Comparison of ENCODE assay signal across 23 cellular contexts in the genomic region with DNA sequence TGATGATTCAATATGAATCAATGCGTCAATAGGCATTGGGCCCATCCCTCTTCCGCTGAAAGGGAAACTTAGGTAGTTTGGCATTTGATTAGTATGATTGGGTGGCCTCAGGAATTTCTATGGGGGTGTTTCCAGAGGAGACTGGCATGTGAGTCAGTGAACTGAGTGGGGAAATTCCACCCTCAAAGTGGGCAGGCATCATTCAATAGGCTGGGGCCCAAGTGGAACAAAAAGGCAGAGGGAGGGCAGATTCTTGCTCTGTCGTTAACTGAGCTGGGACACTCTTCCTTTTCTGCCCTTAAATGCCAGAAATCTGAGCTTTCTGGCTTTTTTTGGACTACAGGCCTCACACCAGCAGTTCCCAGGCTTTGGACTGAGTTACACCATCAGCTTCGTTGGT.
DNase-seq lines count a peak whose midpoint lies in the region; ATAC-seq, FAIRE-seq and TF ChIP-seq lines count a peak whose summit lies in the region.
"Had no signal": no experiment of that assay in that cellular context is flagged by ENCODE, and none has a peak within 500 bp of the region (broad histone marks: within the 10 kb centered on the region; RNA-seq: fewer than 3 reads in every experiment).

No MANE protein-coding gene starts in this region.

- no peak overlapping the region for H2BK15ac ChIP-seq in mesenchymal stem cell (ENCODE audit: low read depth, poor library complexity, severe bottlenecking)

- H3K14ac ChIP-seq in mesenchymal stem cell (ENCODE audit: low read length in 2 of 2): no peak overlapping the region

- H3K23ac ChIP-seq in mesenchymal stem cell (ENCODE audit: low read length in 2 of 2): no peak overlapping the region

- no peak for TF ChIP-seq CTCF in breast epithelium (IDR thresholded peaks at IDR 0.05)
- no peak for TF ChIP-seq CTCF in mammary epithelial cell (conservative IDR thresholded peaks at IDR 0.05 in 1 of 2, IDR thresholded peaks at IDR 0.05 in 1 of 2; ENCODE audit: extremely low read depth in 1 of 2, insufficient read depth in 1 of 2, low read depth in 1 of 2, low read length in 2 of 2)
- no peak for TF ChIP-seq CTCF in astrocyte (IDR thresholded peaks at IDR 0.05; ENCODE audit: insufficient read depth, low read depth, low read length)

- H3K9me3 ChIP-seq in breast epithelium (no peaks in the 10 kb centered on the region), mammary epithelial cell (replicated peaks; ENCODE audit: insufficient read depth, low read length) (peaks cover 7% of the 10 kb centered on the region), astrocyte (ENCODE audit: insufficient read depth, low read depth, low read length) (no peaks in the 10 kb centered on the region), mesenchymal stem cell (ENCODE audit: control insufficient read depth, low read length) (no peaks in the 10 kb centered on the region)
- H3K9me3 ChIP-seq: Caco-2, SJSA1 had no signal

- H3K18ac ChIP-seq in mesenchymal stem cell (ENCODE audit: low read depth in 1 of 2, low read length in 2 of 2): no peak overlapping the region

- no TSS peak for BruUV-seq in mammary epithelial cell (replicated peaks; lab: Mats Ljungman, UMichigan)

- H2BK5ac ChIP-seq in mesenchymal stem cell (ENCODE audit: low read depth, low read length, poor library complexity, severe bottlenecking): no peak overlapping the region

- no peak overlapping the region for H4K8ac ChIP-seq in mesenchymal stem cell (ENCODE audit: low read length)

- H3K36me3 Mint-ChIP-seq in astrocyte (ENCODE audit: low read depth, unreplicated experiment): no peaks in the 10 kb centered on the region
- H3K36me3 Mint-ChIP-seq in activated T-helper 17 cell treated with anti-CD3 and anti-CD28 coated beads, Interleukin-2, amount 50 U/mL, for 72 hours (ENCODE audit: low read depth): no peaks in the 10 kb centered on the region
- H3K36me3 Mint-ChIP-seq: CD4-positive, alpha-beta memory T cell had no signal

- ATAC-seq in HG03097 (IDR thresholded peaks at IDR 0.05; ENCODE audit: low FRiP score, unreplicated experiment): no peak
- ATAC-seq in activated T-helper 17 cell treated with anti-CD3 and anti-CD28 coated beads, Interleukin-2, amount 50 U/mL, for 72 hours (replicated peaks): no peak
- ATAC-seq: GM23338, Right ventricle myocardium inferior had no signal

- CTCF ChIA-PET in mammary epithelial cell (lab: Charles Lee; ENCODE audit: low non-redundant PET): no interaction called here

- in situ Hi-C loops in mammary epithelial cell (cut with MboI; ENCODE audit: low sequenced_read_pairs in 2 of 2): no loop called here

- H4K20me1 ChIP-seq in mammary epithelial cell (ENCODE audit: insufficient read depth, low read length) (no peaks in the 10 kb centered on the region), astrocyte (ENCODE audit: insufficient read depth, low read length) (no peaks in the 10 kb centered on the region)
- H4K20me1 ChIP-seq: BLaER1 treated with 17β-estradiol and CSF1 and Interleukin-3, amounts not matched to agents 10 nM and 100 nM had no signal

- H3K9me3 Mint-ChIP-seq in astrocyte (ENCODE audit: unreplicated experiment): no peaks in the 10 kb centered on the region
- no peaks in the 10 kb centered on the region for H3K9me3 Mint-ChIP-seq in activated T-helper 17 cell treated with anti-CD3 and anti-CD28 coated beads, Interleukin-2, amount 50 U/mL, for 72 hours
- H3K9me3 Mint-ChIP-seq: CD4-positive, alpha-beta memory T cell; GM23338 had no signal

- no peak overlapping the region for H3K4ac ChIP-seq in mesenchymal stem cell (ENCODE audit: low read depth in 1 of 2, low read length in 2 of 2)

- peak overlapping the region; percentile 12 to 67 for H3K27ac ChIP-seq in breast epithelium
- H3K27ac ChIP-seq in mammary epithelial cell (ENCODE audit: insufficient read depth, low read depth, low read length): no peak overlapping the region
- H3K27ac ChIP-seq in astrocyte (ENCODE audit: low read depth, low read length): no peak overlapping the region
- no peak overlapping the region for H3K27ac ChIP-seq in mesenchymal stem cell (ENCODE audit: low read length, poor library complexity, severe bottlenecking)
- H3K27ac ChIP-seq: 22Rv1; BLaER1 treated with 17β-estradiol and CSF1 and Interleukin-3, amounts not matched to agents 10 nM and 100 nM; SJSA1 had no signal

- H4K91ac ChIP-seq in mesenchymal stem cell (ENCODE audit: low read length): no peak overlapping the region

- FAIRE-seq in astrocyte (lab: Jason Lieb, UNC) (no peak), GM12892 (lab: Jason Lieb, UNC) (no peak)
- FAIRE-seq: GM12891, HTR-8/SVneo had no signal

- H2AK5ac ChIP-seq in mesenchymal stem cell (ENCODE audit: low read length, severe bottlenecking): no peak overlapping the region

- no peak overlapping the region for H3K27ac Mint-ChIP-seq in astrocyte (ENCODE audit: unreplicated experiment)
- no peak overlapping the region for H3K27ac Mint-ChIP-seq in activated T-helper 17 cell treated with anti-CD3 and anti-CD28 coated beads, Interleukin-2, amount 50 U/mL, for 72 hours
- H3K27ac Mint-ChIP-seq: CD4-positive, alpha-beta memory T cell; GM23338 had no signal

- H3K4me3 Mint-ChIP-seq in astrocyte (ENCODE audit: unreplicated experiment): no peak overlapping the region
- H3K4me3 Mint-ChIP-seq in activated T-helper 17 cell treated with anti-CD3 and anti-CD28 coated beads, Interleukin-2, amount 50 U/mL, for 72 hours: no peak overlapping the region
- H3K4me3 Mint-ChIP-seq: CD4-positive, alpha-beta memory T cell; GM23338 had no signal

- no peak overlapping the region for H3K9ac ChIP-seq in mammary epithelial cell (ENCODE audit: insufficient read depth, low read length)
- H3K9ac ChIP-seq in astrocyte (ENCODE audit: low read length): no peak overlapping the region
- H3K9ac ChIP-seq in mesenchymal stem cell (ENCODE audit: low read length): peak overlapping the region; percentile 57
- H3K9ac ChIP-seq: BLaER1 treated with 17β-estradiol and CSF1 and Interleukin-3, amounts not matched to agents 10 nM and 100 nM had no signal

- H3K27me3 ChIP-seq in breast epithelium (no peaks in the 10 kb centered on the region), mammary epithelial cell (ENCODE audit: insufficient read depth, low read length) (no peaks in the 10 kb centered on the region), astrocyte (ENCODE audit: insufficient read depth, low read length) (no peaks in the 10 kb centered on the region), mesenchymal stem cell (ENCODE audit: control insufficient read depth in 1 of 2, insufficient read depth in 1 of 2, low read length in 2 of 2) (no peaks in the 10 kb centered on the region)
- H3K27me3 ChIP-seq: BLaER1 treated with 17β-estradiol and CSF1 and Interleukin-3, amounts not matched to agents 10 nM and 100 nM; SJSA1 had no signal

- no peak overlapping the region for H2AFZ ChIP-seq in mammary epithelial cell (ENCODE audit: low read depth, low read length)
- peak overlapping the region; percentile 40 for H2AFZ ChIP-seq in astrocyte (ENCODE audit: low read depth, low read length)
- no peak overlapping the region for H2AFZ ChIP-seq in mesenchymal stem cell (ENCODE audit: low read depth, low read length)
- H2AFZ ChIP-seq: GM23338 had no signal

- H3K4me1 ChIP-seq in breast epithelium: no peaks in the 10 kb centered on the region
- H3K4me1 ChIP-seq in mammary epithelial cell (ENCODE audit: insufficient read depth, low read length): no peaks in the 10 kb centered on the region
- no peaks in the 10 kb centered on the region for H3K4me1 ChIP-seq in astrocyte (ENCODE audit: insufficient read depth, low read length)
- H3K4me1 ChIP-seq in mesenchymal stem cell (ENCODE audit: control insufficient read depth, insufficient read depth, low read depth, low read length): no peaks in the 10 kb centered on the region
- H3K4me1 ChIP-seq: BLaER1 treated with 17β-estradiol and CSF1 and Interleukin-3, amounts not matched to agents 10 nM and 100 nM; Caco-2; SJSA1 had no signal

- H3K79me2 ChIP-seq in mammary epithelial cell (ENCODE audit: insufficient read depth, low read length) (no peaks in the 10 kb centered on the region), astrocyte (ENCODE audit: insufficient read depth, low read length) (no peaks in the 10 kb centered on the region)

- dilution Hi-C loops in mammary epithelial cell (cut with HindIII; ENCODE audit: low sequenced_read_pairs): no loop called here

- H2BK120ac ChIP-seq in mesenchymal stem cell (ENCODE audit: low read depth, low read length): no peak overlapping the region

- 68% methylated on average over 3 of the region's 4 CpGs for WGBS in mammary epithelial cell (ENCODE audit: low coverage, missing lambda C conversion rate)
- 91% methylated on average over 4 of the region's 4 CpGs for WGBS in mesenchymal stem cell

- no peak overlapping the region for H2BK12ac ChIP-seq in mesenchymal stem cell (ENCODE audit: low read length in 2 of 2)

- DNase-seq in breast epithelium (ENCODE audit: low spot score in 2 of 2) (no peak), mammary epithelial cell (no peak), astrocyte (ENCODE audit: low read depth) (peak; percentile 17), mesenchymal stem cell (no peak), GM12892 (ENCODE audit: insufficient read length) (no peak), EL (no peak)
- DNase-seq: Caco-2; CD4-positive, alpha-beta memory T cell; DND-41; HCEC 1CT; KG1; NCI-H1092 treated with DMSO at 0.1 percent for 48 hours; NCI-H2029 treated with DMSO at 0.1 percent for 48 hours; NCI-H526 had no signal

- no peaks in the 10 kb centered on the region for H3K27me3 Mint-ChIP-seq in astrocyte (ENCODE audit: low read depth, unreplicated experiment)
- H3K27me3 Mint-ChIP-seq in activated T-helper 17 cell treated with anti-CD3 and anti-CD28 coated beads, Interleukin-2, amount 50 U/mL, for 72 hours: no peaks in the 10 kb centered on the region
- H3K27me3 Mint-ChIP-seq: CD4-positive, alpha-beta memory T cell had no signal

- H3K4me2 ChIP-seq in mammary epithelial cell (ENCODE audit: insufficient read depth, low read depth, low read length) (no peak overlapping the region), astrocyte (ENCODE audit: low read length) (peak overlapping the region; percentile 14), mesenchymal stem cell (ENCODE audit: low read length, poor library complexity, severe bottlenecking) (no peak overlapping the region)
- H3K4me2 ChIP-seq: BLaER1 treated with 17β-estradiol and CSF1 and Interleukin-3, amounts not matched to agents 10 nM and 100 nM; GM23338 had no signal

- intact Hi-C loops in breast epithelium (cut with DNase I; ENCODE audit: low total_unique reads) (no loop called here), mammary epithelial cell (cut with micrococcal nuclease) (no loop called here)

- H3K4me1 Mint-ChIP-seq in astrocyte (ENCODE audit: low read depth, unreplicated experiment): peaks cover 3% of the 10 kb centered on the region
- H3K4me1 Mint-ChIP-seq in activated T-helper 17 cell treated with anti-CD3 and anti-CD28 coated beads, Interleukin-2, amount 50 U/mL, for 72 hours: no peaks in the 10 kb centered on the region
- H3K4me1 Mint-ChIP-seq: CD4-positive, alpha-beta memory T cell; GM23338 had no signal

- H3K79me1 ChIP-seq in mesenchymal stem cell (replicated peaks; ENCODE audit: low read length, poor library complexity, severe bottlenecking): no peaks in the 10 kb centered on the region

- no peak for TF ChIP-seq POLR2A in breast epithelium (IDR thresholded peaks at IDR 0.05)
- TF ChIP-seq POLR2A in GM12892 (IDR thresholded peaks at IDR 0.05; ENCODE audit: low read depth, low read length): no peak

- H3K36me3 ChIP-seq in breast epithelium: no peaks in the 10 kb centered on the region
- H3K36me3 ChIP-seq in mammary epithelial cell (ENCODE audit: insufficient read depth, low read length): no peaks in the 10 kb centered on the region
- H3K36me3 ChIP-seq in astrocyte (ENCODE audit: insufficient read depth, low read length): no peaks in the 10 kb centered on the region
- no peaks in the 10 kb centered on the region for H3K36me3 ChIP-seq in mesenchymal stem cell (ENCODE audit: control insufficient read depth in 1 of 2, insufficient read depth in 2 of 2, low read depth in 1 of 2, low read length in 2 of 2)
- H3K36me3 ChIP-seq: BLaER1 treated with 17β-estradiol and CSF1 and Interleukin-3, amounts not matched to agents 10 nM and 100 nM; SJSA1 had no signal

- H3K4me3 ChIP-seq in breast epithelium: no peak overlapping the region
- H3K4me3 ChIP-seq in mammary epithelial cell (replicated peaks in 1 of 3; ENCODE audit: insufficient read depth in 1 of 3, low read depth in 2 of 3, low read length in 3 of 3): no peak overlapping the region
- H3K4me3 ChIP-seq in astrocyte (ENCODE audit: insufficient read depth, low read depth, low read length): no peak overlapping the region
- peak overlapping the region in 1 of 2 experiments; percentile 26 for H3K4me3 ChIP-seq in mesenchymal stem cell (ENCODE audit: insufficient read depth in 1 of 2, low read depth in 1 of 2, low read length in 2 of 2)
- H3K4me3 ChIP-seq: BLaER1 treated with 17β-estradiol and CSF1 and Interleukin-3, amounts not matched to agents 10 nM and 100 nM; GM23338; SJSA1 had no signal

Comparison
In these comparisons a context has a peak if more than half of its experiments do, and no peak if none do; other contexts are left out.
1. H3K27ac ChIP-seq: peak in breast epithelium (2 of 2); none in mammary epithelial cell (single experiment), astrocyte (single experiment) and mesenchymal stem cell (single experiment).